ENCODE assay signal across 1 cellular context in genomic region chr11:108647701-108648527, GRCh38.
TF ChIP-seq lines count a peak whose summit lies in the region.

No MANE protein-coding gene starts in this region.

TF ChIP-seq in HEK293, 187 proteins besides CTCF, POLR2A, EP300 and RAD21 (continued from another document):
- TF ChIP-seq ZEB2 (tag by site-specific recombination; IDR thresholded peaks at IDR 0.05) = no peak
- no peak for TF ChIP-seq GLIS2 (tag by site-specific recombination; IDR thresholded peaks at IDR 0.05)
- no peak for TF ChIP-seq ZBTB17 (tag by site-specific recombination; IDR thresholded peaks at IDR 0.05)
- TF ChIP-seq ZNF157 (tag by site-specific recombination; IDR thresholded peaks at IDR 0.05) = no peak
- no peak for TF ChIP-seq ZNF19 (tag by site-specific recombination; IDR thresholded peaks at IDR 0.05; ENCODE audit: low read depth)
- no peak for TF ChIP-seq ZNF704 (tag by site-specific recombination; IDR thresholded peaks at IDR 0.05)
- TF ChIP-seq ZNF785 (tag by site-specific recombination; IDR thresholded peaks at IDR 0.05) = no peak
- no peak for TF ChIP-seq ZNF404 (tag by site-specific recombination; IDR thresholded peaks at IDR 0.05)
- no peak for TF ChIP-seq ZBTB7A (tag by site-specific recombination; IDR thresholded peaks at IDR 0.05; ENCODE audit: low read depth)
- peak; percentile 91 for TF ChIP-seq ZNF335 (tag by site-specific recombination; conservative IDR thresholded peaks at IDR 0.05)
- no peak for TF ChIP-seq ZNF112 (tag by site-specific recombination; IDR thresholded peaks at IDR 0.05)
- 0 out of 2 replicates have a peak, but pooled peaks have one; percentile 26 for TF ChIP-seq ZNF660 (tag by site-specific recombination; IDR thresholded peaks at IDR 0.05)
- no peak for TF ChIP-seq ZNF677 (tag by site-specific recombination; IDR thresholded peaks at IDR 0.05)
- no peak for TF ChIP-seq ZNF837 (tag by site-specific recombination; IDR thresholded peaks at IDR 0.05)
- no peak for TF ChIP-seq YY1 (tag by site-specific recombination; IDR thresholded peaks at IDR 0.05)
- peak; percentile 41; the same call in 1 of the 2 replicates for TF ChIP-seq ZNF2 (tag by site-specific recombination; IDR thresholded peaks at IDR 0.05)
- TF ChIP-seq ZNF654 (tag by site-specific recombination; IDR thresholded peaks at IDR 0.05; ENCODE audit: low read depth) = peak; percentile 86
- TF ChIP-seq ZBTB48 (tag by site-specific recombination; IDR thresholded peaks at IDR 0.05) = no peak
- TF ChIP-seq ZSCAN4 (tag by site-specific recombination; IDR thresholded peaks at IDR 0.05) = no peak
- no peak for TF ChIP-seq SETDB1 (IDR thresholded peaks at IDR 0.05; ENCODE audit: insufficient read length, low read length)
- TF ChIP-seq PBX3 (CRISPR knock-in tag; IDR thresholded peaks at IDR 0.05) = no peak
- no peak for TF ChIP-seq ZNF629 (tag by site-specific recombination; IDR thresholded peaks at IDR 0.05)
